Comparison of ENCODE assay signal across 3 cellular contexts in genomic region chr3:158713094-158713499, GRCh38.
TF ChIP-seq lines count a peak whose summit lies in the region.

No MANE protein-coding gene starts in this region.

TF ChIP-seq in HEK293, 187 proteins besides CTCF, POLR2A, EP300 and RAD21:
- TF ChIP-seq ZBTB20 (tag by site-specific recombination; IDR thresholded peaks at IDR 0.05) (no peak), BCL11B (tag by site-specific recombination; IDR thresholded peaks at IDR 0.05; ENCODE audit: low read depth) (no peak), WT1 (tag by site-specific recombination; IDR thresholded peaks at IDR 0.05) (no peak), ZNF433 (tag by site-specific recombination; IDR thresholded peaks at IDR 0.05; ENCODE audit: low read depth) (no peak), ZIC2 (tag by site-specific recombination; IDR thresholded peaks at IDR 0.05) (peak; percentile 61), SETDB1 (IDR thresholded peaks at IDR 0.05; ENCODE audit: insufficient read length, low read length) (no peak), ZNF658 (tag by site-specific recombination; IDR thresholded peaks at IDR 0.05) (no peak), ZNF146 (tag by site-specific recombination; IDR thresholded peaks at IDR 0.05) (no peak), ZNF560 (tag by site-specific recombination; IDR thresholded peaks at IDR 0.05; ENCODE audit: borderline replicate concordance) (no peak), ZBTB49 (tag by site-specific recombination; IDR thresholded peaks at IDR 0.05; ENCODE audit: low read depth) (no peak), ZNF19 (tag by site-specific recombination; IDR thresholded peaks at IDR 0.05; ENCODE audit: low read depth) (no peak), SP2 (tag by site-specific recombination; IDR thresholded peaks at IDR 0.05) (no peak), ZNF776 (tag by site-specific recombination; IDR thresholded peaks at IDR 0.05; ENCODE audit: borderline replicate concordance) (no peak), ZNF571 (tag by site-specific recombination; IDR thresholded peaks at IDR 0.05) (no peak), ZEB2 (tag by site-specific recombination; IDR thresholded peaks at IDR 0.05) (peak; percentile 32; the same call in 1 of the 2 replicates), ZNF548 (tag by site-specific recombination; IDR thresholded peaks at IDR 0.05) (no peak), ZNF324 (tag by site-specific recombination; IDR thresholded peaks at IDR 0.05) (no peak), ZNF830 (tag by site-specific recombination; IDR thresholded peaks at IDR 0.05; ENCODE audit: low read depth) (no peak), ZNF660 (tag by site-specific recombination; IDR thresholded peaks at IDR 0.05) (0 out of 2 replicates have a peak, but pooled peaks have one; percentile 32), ZNF629 (tag by site-specific recombination; IDR thresholded peaks at IDR 0.05) (peak; percentile 42; the same call in 1 of the 2 replicates), ZNF610 (tag by site-specific recombination; IDR thresholded peaks at IDR 0.05; ENCODE audit: borderline replicate concordance) (no peak), ZNF621 (tag by site-specific recombination; IDR thresholded peaks at IDR 0.05) (no peak)
TF ChIP-seq in HEK293: peak in this region for 4.

TF ChIP-seq in K562, 482 proteins besides CTCF, POLR2A, EP300 and RAD21 (continues in another document):
- TF ChIP-seq ZNF174 (CRISPR knock-in tag; IDR thresholded peaks at IDR 0.05) (peak; percentile 10; the same call in 1 of the 2 replicates), ZNF41 (CRISPR knock-in tag; conservative IDR thresholded peaks at IDR 0.05) (no peak), ZNF589 (CRISPR knock-in tag; IDR thresholded peaks at IDR 0.05; ENCODE audit: low read depth) (peak; percentile 43; the same call in 1 of the 2 replicates), ZKSCAN8 (CRISPR knock-in tag; IDR thresholded peaks at IDR 0.05) (0 out of 2 replicates have a peak, but pooled peaks have one; percentile 27), MNT (conservative IDR thresholded peaks at IDR 0.05) (peak; percentile 55 to 74), CXXC5 (CRISPR knock-in tag; IDR thresholded peaks at IDR 0.05) (peak; percentile 64), ZNF175 (CRISPR knock-in tag; IDR thresholded peaks at IDR 0.05; ENCODE audit: low read depth) (0 out of 2 replicates have a peak, but pooled peaks have one; percentile 31), ARID1B (IDR thresholded peaks at IDR 0.05) (0 out of 2 replicates have a peak, but pooled peaks have one; percentile 9), ZNF274 (IDR thresholded peaks at IDR 0.05; ENCODE audit: borderline replicate concordance, low read depth, low read length) (no peak), DMBX1 (CRISPR knock-in tag; IDR thresholded peaks at IDR 0.05; ENCODE audit: borderline replicate concordance) (peak; percentile 58; the same call in 1 of the 2 replicates), ELF4 (CRISPR knock-in tag; IDR thresholded peaks at IDR 0.05) (0 out of 2 replicates have a peak, but pooled peaks have one; percentile 39), NR2C1 (IDR thresholded peaks at IDR 0.05) (no peak), NR2C1 (tag; IDR thresholded peaks at IDR 0.05) (0 out of 2 replicates have a peak, but pooled peaks have one; percentile 33), POLR2AphosphoS5 (IDR thresholded peaks at IDR 0.05; ENCODE audit: control insufficient read depth, insufficient read depth, low read depth, low read length) (no peak), ZNF583 (CRISPR knock-in tag; IDR thresholded peaks at IDR 0.05) (peak; percentile 44; the same call in 1 of the 2 replicates), TCF3 (CRISPR knock-in tag; IDR thresholded peaks at IDR 0.05) (0 out of 2 replicates have a peak, but pooled peaks have one; percentile 8), MAZ (CRISPR knock-in tag; conservative IDR thresholded peaks at IDR 0.05 in 1 of 2, IDR thresholded peaks at IDR 0.05 in 1 of 2) (peak in 1 of 2 experiments; percentile 57; a peak in 1 of 4 replicates), JUND (IDR thresholded peaks at IDR 0.05; ENCODE audit: borderline replicate concordance, low read depth, low read length) (no peak), JUND (tag; IDR thresholded peaks at IDR 0.05; ENCODE audit: borderline replicate concordance, low read depth, low read length) (0 out of 3 replicates have a peak, but pooled peaks have one; percentile 16), CBFA2T3 (IDR thresholded peaks at IDR 0.05) (0 out of 2 replicates have a peak, but pooled peaks have one; percentile 28), RUNX1 (IDR thresholded peaks at IDR 0.05; ENCODE audit: low read depth) (no peak), MYBL2 (IDR thresholded peaks at IDR 0.05; ENCODE audit: low read depth) (0 out of 2 replicates have a peak, but pooled peaks have one; percentile 17), MYBL2 (CRISPR knock-in tag; IDR thresholded peaks at IDR 0.05; ENCODE audit: borderline replicate concordance) (no peak), ATF4 (CRISPR knock-in tag; IDR thresholded peaks at IDR 0.05) (0 out of 2 replicates have a peak, but pooled peaks have one; percentile 38), CBFB (CRISPR knock-in tag; IDR thresholded peaks at IDR 0.05) (no peak)

TF ChIP-seq in SK-N-SH, 30 proteins besides CTCF, POLR2A, EP300 and RAD21:
- TF ChIP-seq GABPA (IDR thresholded peaks at IDR 0.05; ENCODE audit: low read depth) (no peak), ZBTB33 (IDR thresholded peaks at IDR 0.05; ENCODE audit: borderline replicate concordance, low read depth) (no peak), MXI1 (IDR thresholded peaks at IDR 0.05; ENCODE audit: low read depth, low read length) (no peak), CHD2 (IDR thresholded peaks at IDR 0.05; ENCODE audit: low read length, partially characterized antibody) (no peak), SIN3A (IDR thresholded peaks at IDR 0.05; ENCODE audit: borderline replicate concordance, low read depth, low read length) (no peak), POLR2AphosphoS5 (IDR thresholded peaks at IDR 0.05; ENCODE audit: low read depth, low read length) (no peak), USF1 (IDR thresholded peaks at IDR 0.05; ENCODE audit: borderline replicate concordance, low read depth) (no peak), GATA2 (CRISPR knock-in tag; IDR thresholded peaks at IDR 0.05) (no peak), TEAD4 (IDR thresholded peaks at IDR 0.05; ENCODE audit: borderline replicate concordance, insufficient read depth) (no peak), ELF1 (IDR thresholded peaks at IDR 0.05) (no peak), TCF12 (IDR thresholded peaks at IDR 0.05) (no peak), FOXM1 (IDR thresholded peaks at IDR 0.05; ENCODE audit: low read depth) (no peak), FOXJ3 (CRISPR knock-in tag; IDR thresholded peaks at IDR 0.05) (no peak), IRF3 (IDR thresholded peaks at IDR 0.05; ENCODE audit: low read depth, low read length) (no peak), FOSL2 (IDR thresholded peaks at IDR 0.05; ENCODE audit: borderline replicate concordance, low read depth) (no peak; the same call in 1 of the 2 replicates)
